In genomic region chr6:72850469-72850868, GRCh38 we compare ENCODE assay signal across 12 cellular contexts.
"Had no signal": no experiment of that assay in that cellular context is flagged by ENCODE, and none has a peak within 500 bp of the region (broad histone marks: within the 10 kb centered on the region; RNA-seq: fewer than 3 reads in every experiment).

No MANE protein-coding gene starts in this region.

- H3K9me3 Mint-ChIP-seq: activated CD4-positive, alpha-beta memory T cell treated with anti-CD3 and anti-CD28 coated beads, Interleukin-2, amount 10 ng/mL, durations not matched to agents 7 days and 5 days had no signal

- H3K27me3 Mint-ChIP-seq: activated CD4-positive, alpha-beta memory T cell treated with anti-CD3 and anti-CD28 coated beads, Interleukin-2, amount 10 ng/mL, durations not matched to agents 7 days and 5 days; naive thymus-derived CD4-positive, alpha-beta T cell had no signal

- DNase-seq: activated CD4-positive, alpha-beta memory T cell treated with anti-CD3 and anti-CD28 coated beads, Interleukin-2, amount 10 ng/mL, durations not matched to agents 7 days and 5 days; activated naive CD4-positive, alpha-beta T cell; activated T-cell treated with anti-CD3 and anti-CD28 coated beads, Interleukin-2, amount 50 U/mL, for 72 hours; aorta; dorsolateral prefrontal cortex; glutamatergic neuron; left cardiac atrium; naive thymus-derived CD4-positive, alpha-beta T cell; retina; stomach; uterus had no signal

- H3K27ac Mint-ChIP-seq: activated CD4-positive, alpha-beta memory T cell treated with anti-CD3 and anti-CD28 coated beads, Interleukin-2, amount 10 ng/mL, durations not matched to agents 7 days and 5 days; activated T-cell treated with anti-CD3 and anti-CD28 coated beads, Interleukin-2, amount 50 U/mL, for 72 hours; naive thymus-derived CD4-positive, alpha-beta T cell had no signal

- H3K4me3 Mint-ChIP-seq: activated CD4-positive, alpha-beta memory T cell treated with anti-CD3 and anti-CD28 coated beads, Interleukin-2, amount 10 ng/mL, durations not matched to agents 7 days and 5 days; activated T-cell treated with anti-CD3 and anti-CD28 coated beads, Interleukin-2, amount 50 U/mL, for 72 hours; naive thymus-derived CD4-positive, alpha-beta T cell had no signal

- H3K36me3 Mint-ChIP-seq: naive thymus-derived CD4-positive, alpha-beta T cell had no signal

- H3K4me1 Mint-ChIP-seq: activated CD4-positive, alpha-beta memory T cell treated with anti-CD3 and anti-CD28 coated beads, Interleukin-2, amount 10 ng/mL, durations not matched to agents 7 days and 5 days; naive thymus-derived CD4-positive, alpha-beta T cell had no signal

- ATAC-seq: activated T-cell treated with anti-CD3 and anti-CD28 coated beads, Interleukin-2, amount 50 U/mL, for 72 hours; esophagus mucosa; left cardiac atrium; naive thymus-derived CD4-positive, alpha-beta T cell had no signal
